In the genomic region with DNA sequence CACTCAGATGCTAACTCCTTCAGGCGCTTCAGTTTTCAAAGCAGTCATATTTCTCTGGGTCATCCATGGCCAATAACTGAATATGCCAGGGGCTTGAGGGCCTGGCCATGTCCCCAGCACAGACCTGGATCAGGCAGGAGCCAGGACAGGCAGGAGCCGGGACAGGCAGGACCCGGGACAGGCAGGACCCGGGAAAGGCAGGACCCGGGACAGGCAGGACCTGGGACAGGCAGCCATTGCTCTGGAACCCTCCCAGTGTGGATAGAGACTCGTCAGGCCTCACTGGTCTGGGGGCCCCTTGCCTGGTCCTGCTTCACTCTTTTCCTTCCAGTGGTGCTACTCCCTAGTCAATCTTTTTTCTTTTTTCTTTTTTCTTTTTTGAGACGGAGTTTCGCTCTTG, we compare ENCODE assay signal across 25 cellular contexts.
"Had no signal": no experiment of that assay in that cellular context is flagged by ENCODE, and none has a peak within 500 bp of the region (broad histone marks: within the 10 kb centered on the region; RNA-seq: fewer than 3 reads in every experiment).

No MANE protein-coding gene starts in this region.

- H3K27me3 ChIP-seq: ascending aorta had no signal

- H3K27ac ChIP-seq: ascending aorta, breast epithelium, cardiac muscle cell, coronary artery, dorsolateral prefrontal cortex had no signal

- H3K4me1 ChIP-seq: ascending aorta, breast epithelium had no signal

- H3K9me3 Mint-ChIP-seq: activated CD4-positive, alpha-beta memory T cell treated with anti-CD3 and anti-CD28 coated beads for 36 hours; activated CD4-positive, alpha-beta T cell treated with anti-CD3 and anti-CD28 coated beads, Interleukin-2, amount 10 ng/mL, durations not matched to agents 24 days and 14 days; activated naive CD4-positive, alpha-beta T cell treated with anti-CD3 and anti-CD28 coated beads, Interleukin-2, amount 10 ng/mL, durations not matched to agents 7 days and 5 days; activated naive CD4-positive, alpha-beta T cell treated with anti-CD3 and anti-CD28 coated beads, Interleukin-2, amount 50 U/mL, for 72 hours; activated naive CD8-positive, alpha-beta T cell treated with anti-CD3 and anti-CD28 coated beads, Interleukin-2, amount 10 ng/mL, durations not matched to agents 7 days and 5 days; activated T-cell treated with anti-CD3 and anti-CD28 coated beads, Interleukin-2, amount 50 U/mL, for 72 hours; central memory CD8-positive, alpha-beta T cell; dendritic cell treated with granulocyte-macrophage colony-stimulating factor and Interleukin-4, amounts not matched to agents 40 ng/mL and 50 ng/mL, for 4 days; endodermal cell had no signal

- H3K4me3 ChIP-seq: ascending aorta, breast epithelium, cardiac muscle cell, coronary artery, dorsolateral prefrontal cortex had no signal

- H3K4me3 Mint-ChIP-seq: activated CD4-positive, alpha-beta memory T cell treated with anti-CD3 and anti-CD28 coated beads for 36 hours; activated CD4-positive, alpha-beta T cell treated with anti-CD3 and anti-CD28 coated beads for 36 hours; activated CD4-positive, alpha-beta T cell treated with anti-CD3 and anti-CD28 coated beads, Interleukin-2, amount 10 ng/mL, durations not matched to agents 24 days and 14 days; activated naive CD4-positive, alpha-beta T cell treated with anti-CD3 and anti-CD28 coated beads, Interleukin-2, amount 10 ng/mL, durations not matched to agents 7 days and 5 days; activated naive CD8-positive, alpha-beta T cell treated with anti-CD3 and anti-CD28 coated beads, Interleukin-2, amount 10 ng/mL, durations not matched to agents 7 days and 5 days; activated T-cell treated with anti-CD3 and anti-CD28 coated beads, Interleukin-2, amount 50 U/mL, for 72 hours; brain; central memory CD8-positive, alpha-beta T cell; dendritic cell treated with granulocyte-macrophage colony-stimulating factor and Interleukin-4, amounts not matched to agents 40 ng/mL and 50 ng/mL, for 4 days; endodermal cell had no signal

- H3K27ac Mint-ChIP-seq: activated CD4-positive, alpha-beta memory T cell treated with anti-CD3 and anti-CD28 coated beads for 36 hours; activated CD4-positive, alpha-beta T cell treated with anti-CD3 and anti-CD28 coated beads for 36 hours; activated CD4-positive, alpha-beta T cell treated with anti-CD3 and anti-CD28 coated beads, Interleukin-2, amount 10 ng/mL, durations not matched to agents 24 days and 14 days; activated naive CD4-positive, alpha-beta T cell treated with anti-CD3 and anti-CD28 coated beads, Interleukin-2, amount 10 ng/mL, durations not matched to agents 7 days and 5 days; activated naive CD4-positive, alpha-beta T cell treated with anti-CD3 and anti-CD28 coated beads, Interleukin-2, amount 50 U/mL, for 72 hours; activated naive CD8-positive, alpha-beta T cell treated with anti-CD3 and anti-CD28 coated beads, Interleukin-2, amount 10 ng/mL, durations not matched to agents 7 days and 5 days; activated T-cell treated with anti-CD3 and anti-CD28 coated beads, Interleukin-2, amount 50 U/mL, for 72 hours; dendritic cell treated with granulocyte-macrophage colony-stimulating factor and Interleukin-4, amounts not matched to agents 40 ng/mL and 50 ng/mL, for 4 days; endodermal cell had no signal

- H3K36me3 ChIP-seq: ascending aorta, breast epithelium, cardiac muscle cell had no signal

- H3K36me3 Mint-ChIP-seq: activated CD4-positive, alpha-beta memory T cell treated with anti-CD3 and anti-CD28 coated beads for 36 hours; activated naive CD4-positive, alpha-beta T cell treated with anti-CD3 and anti-CD28 coated beads, Interleukin-2, amount 10 ng/mL, durations not matched to agents 7 days and 5 days; activated naive CD4-positive, alpha-beta T cell treated with anti-CD3 and anti-CD28 coated beads, Interleukin-2, amount 50 U/mL, for 72 hours; activated naive CD8-positive, alpha-beta T cell treated with anti-CD3 and anti-CD28 coated beads, Interleukin-2, amount 10 ng/mL, durations not matched to agents 7 days and 5 days; brain had no signal

- ATAC-seq: activated CD4-positive, alpha-beta T cell treated with anti-CD3 and anti-CD28 coated beads for 36 hours; activated naive CD4-positive, alpha-beta T cell treated with anti-CD3 and anti-CD28 coated beads, Interleukin-2, amount 50 U/mL, for 72 hours; activated T-cell treated with anti-CD3 and anti-CD28 coated beads, Interleukin-2, amount 50 U/mL, for 72 hours; esophagus mucosa had no signal

- FAIRE-seq: frontal cortex had no signal

- H3K9me3 ChIP-seq: ascending aorta, breast epithelium had no signal

- H3K4me1 Mint-ChIP-seq: activated CD4-positive, alpha-beta T cell treated with anti-CD3 and anti-CD28 coated beads for 36 hours had no signal

- DNase-seq: activated CD4-positive, alpha-beta memory T cell treated with anti-CD3 and anti-CD28 coated beads for 36 hours; activated CD4-positive, alpha-beta T cell treated with anti-CD3 and anti-CD28 coated beads for 36 hours; activated CD4-positive, alpha-beta T cell treated with anti-CD3 and anti-CD28 coated beads, Interleukin-2, amount 10 ng/mL, durations not matched to agents 24 days and 14 days; activated CD4-positive, CD25-positive, alpha-beta regulatory T cell; activated CD4-positive, CD25-positive, alpha-beta regulatory T cell treated with anti-CD3 and anti-CD28 coated beads, Interleukin-2, amount 50 U/mL, for 72 hours; activated CD8-positive, alpha-beta memory T cell treated with anti-CD3 and anti-CD28 coated beads for 24 hours; activated naive CD4-positive, alpha-beta T cell treated with anti-CD3 and anti-CD28 coated beads, Interleukin-2, amount 10 ng/mL, durations not matched to agents 7 days and 5 days; activated naive CD8-positive, alpha-beta T cell treated with anti-CD3 and anti-CD28 coated beads, Interleukin-2, amount 10 ng/mL, durations not matched to agents 7 days and 5 days; activated T-cell treated with anti-CD3 and anti-CD28 coated beads, Interleukin-2, amount 50 U/mL, for 72 hours; effector memory CD4-positive, alpha-beta T cell; endodermal cell; foreskin fibroblast; head of caudate nucleus; T-helper 2 cell had no signal
